22 cellular contexts compared by ENCODE assay signal in the genomic region with DNA sequence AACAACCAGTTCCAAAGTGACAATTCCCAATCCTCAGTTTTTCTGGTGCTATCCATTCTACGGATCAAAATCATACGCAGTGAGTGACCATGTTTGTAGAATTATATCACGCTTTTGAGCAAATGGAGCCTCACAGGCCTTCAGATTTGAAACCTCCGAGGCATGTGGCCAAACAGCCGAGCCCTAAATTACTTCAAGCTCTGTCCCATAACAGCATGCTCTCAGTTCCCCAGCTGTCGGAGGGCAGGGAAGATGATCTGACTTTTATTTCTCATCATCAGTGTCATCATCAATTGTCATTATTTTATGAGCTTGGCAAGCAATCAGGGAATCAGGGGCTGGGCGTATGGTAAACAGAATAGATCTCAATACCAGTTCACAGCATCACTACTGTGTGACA.
"Had no signal": no experiment of that assay in that cellular context is flagged by ENCODE, and none has a peak within 500 bp of the region (broad histone marks: within the 10 kb centered on the region; RNA-seq: fewer than 3 reads in every experiment).

No MANE protein-coding gene starts in this region.

- H3K36me3 Mint-ChIP-seq: natural killer cell; stimulated activated effector memory CD8-positive, alpha-beta T cell treated with anti-CD3 and anti-CD28 coated beads, Interleukin-12 subunit alpha, Interleukin-12 subunit beta, amount 100 ng/mL, for 72 hours had no signal

- H3K27me3 Mint-ChIP-seq: activated naive CD4-positive, alpha-beta T cell treated with anti-CD3 and anti-CD28 coated beads, Interleukin-2, amount 50 U/mL, for 24 hours had no signal

- H3K27ac ChIP-seq: left lung, neutrophil, ovary, prostate gland, right atrium auricular region, skin epidermis, WERI-Rb-1 had no signal

- H3K9me3 Mint-ChIP-seq: activated naive CD4-positive, alpha-beta T cell treated with anti-CD3 and anti-CD28 coated beads, Interleukin-2, amount 50 U/mL, for 24 hours; natural killer cell; stimulated activated effector memory CD8-positive, alpha-beta T cell treated with anti-CD3 and anti-CD28 coated beads, Interleukin-12 subunit alpha, Interleukin-12 subunit beta, amount 100 ng/mL, for 72 hours; stimulated activated naive CD8-positive, alpha-beta T cell treated with anti-CD3 and anti-CD28 coated beads, Interleukin-15, amount 100 ng/mL, for 72 hours had no signal

- H3K9me3 ChIP-seq: left lung, mucosa of descending colon, neutrophil, ovary, prostate gland, right atrium auricular region, transverse colon had no signal

- H3K27ac Mint-ChIP-seq: activated naive CD4-positive, alpha-beta T cell treated with anti-CD3 and anti-CD28 coated beads, Interleukin-2, amount 50 U/mL, for 24 hours; stimulated activated effector memory CD8-positive, alpha-beta T cell treated with anti-CD3 and anti-CD28 coated beads, Interleukin-12 subunit alpha, Interleukin-12 subunit beta, amount 100 ng/mL, for 72 hours; stimulated activated naive CD8-positive, alpha-beta T cell treated with anti-CD3 and anti-CD28 coated beads, Interleukin-15, amount 100 ng/mL, for 72 hours had no signal

- H3K4me3 Mint-ChIP-seq: activated naive CD4-positive, alpha-beta T cell treated with anti-CD3 and anti-CD28 coated beads, Interleukin-2, amount 50 U/mL, for 24 hours; natural killer cell; stimulated activated effector memory CD8-positive, alpha-beta T cell treated with anti-CD3 and anti-CD28 coated beads, Interleukin-12 subunit alpha, Interleukin-12 subunit beta, amount 100 ng/mL, for 72 hours; stimulated activated naive CD8-positive, alpha-beta T cell treated with anti-CD3 and anti-CD28 coated beads, Interleukin-15, amount 100 ng/mL, for 72 hours had no signal

- DNase-seq: activated CD4-positive, alpha-beta T cell treated with anti-CD3 and anti-CD28 coated beads for 1 hour; activated gamma-delta T cell treated with Interleukin-2 at 50 U/mL for 16 hours; activated T-cell treated with anti-CD3 and anti-CD28 coated beads, Interleukin-2, amount 50 U/mL, for 1 hour; central memory CD4-positive, alpha-beta T cell; effector memory CD4-positive, alpha-beta T cell; hippocampal formation; kidney glomerular epithelial cell; left lung; mucosa of descending colon; natural killer cell; ovary; stimulated activated CD4-positive, alpha-beta T cell treated with anti-CD3 and anti-CD28 coated beads, Interleukin-1b, Interleukin-23, amount 100 ng/mL, for 48 hours; stimulated activated naive CD8-positive, alpha-beta T cell treated with anti-CD3 and anti-CD28 coated beads, Interleukin-15, amount 100 ng/mL, for 72 hours; T-helper 1 cell; transverse colon; WERI-Rb-1 had no signal

- H3K36me3 ChIP-seq: left lung, neutrophil, ovary, prostate gland, right atrium auricular region, transverse colon, WERI-Rb-1 had no signal

- H3K27me3 ChIP-seq: left lung, ovary, right atrium auricular region, transverse colon had no signal

- H3K4me3 ChIP-seq: left lung, mucosa of descending colon, ovary, prostate gland, right atrium auricular region, skin epidermis, transverse colon had no signal
